In genomic region chr2:102037681-102038080, GRCh38 we compare ENCODE assay signal across 14 cellular contexts. TPM values are rescaled to one million over a fixed set of nuclear protein-coding genes. Genes with fewer than 3 reads are reported as not detected.
A peak's percentile ranks its signal among the peaks of the same experiment; 100 is the strongest.
DNase-seq lines count a peak whose midpoint lies in the region; ATAC-seq and TF ChIP-seq lines count a peak whose summit lies in the region.
"Had no signal": no experiment of that assay in that cellular context is flagged by ENCODE, and none has a peak within 500 bp of the region (broad histone marks: within the 10 kb centered on the region; RNA-seq: fewer than 3 reads in every experiment).

No MANE protein-coding gene starts in this region.

- WGBS in thyroid gland, 2 donors = 54 to 60% methylated on average over 8 of the region's 8 CpGs

- no peaks in the 10 kb centered on the region for H3K79me2 ChIP-seq in MM.1S (ENCODE audit: low read length)

- no peak overlapping the region for H3K4me2 ChIP-seq in MM.1S (ENCODE audit: low read depth, low read length)

- intact Hi-C loops in thyroid gland (cut with DNase I) = no loop called here

- H3K4me3 ChIP-seq in Peyer's patch = no peak overlapping the region
- H3K4me3 ChIP-seq in mucosa of rectum (ENCODE audit: low read length in 2 of 2) = no peak overlapping the region
- H3K4me3 ChIP-seq in thyroid gland (replicated peaks in 1 of 3) = no peak overlapping the region
- no peak overlapping the region for H3K4me3 ChIP-seq in MM.1S (ENCODE audit: low read length)
- H3K4me3 ChIP-seq: cardiac muscle cell had no signal

- H3K4me1 ChIP-seq in Peyer's patch (peaks cover 0 to 13% (median 3%) of the 10 kb centered on the region in 4 donors), mucosa of rectum (ENCODE audit: control insufficient read depth in 2 of 2, insufficient read depth in 2 of 2, low read length in 2 of 2) (peaks cover 10 to 11% of the 10 kb centered on the region in 2 donors), thyroid gland (peaks cover 25 to 49% of the 10 kb centered on the region in 2 donors), MM.1S (ENCODE audit: low read length) (peaks cover 6% of the 10 kb centered on the region; the same call in 1 of the 2 replicates)

- TF ChIP-seq POLR2A in Peyer's patch (IDR thresholded peaks at IDR 0.05) = no peak
- TF ChIP-seq POLR2A in thyroid gland (IDR thresholded peaks at IDR 0.05) = no peak

- DNase-seq in Peyer's patch (no peak), fibroblast of gingiva (ENCODE audit: low read depth) (peak; percentile 89), thyroid gland (no peak), MM.1S (no peak), hippocampal formation (lab: John Stamatoyannopoulos, UW) (no peak)
- DNase-seq: activated CD4-positive, alpha-beta T cell treated with anti-CD3 and anti-CD28 coated beads for 1 hour; CD8-positive, alpha-beta T cell; foreskin melanocyte; NCI-H2171 had no signal

- H3K27ac ChIP-seq in Peyer's patch (peak overlapping the region in 3 of 4 donors; percentile 56 to 65 (median 62)), mucosa of rectum (ENCODE audit: low read depth in 2 of 2, low read length in 2 of 2) (peak overlapping the region; percentile 10 to 56), thyroid gland (peak overlapping the region in 2 of 3 donors; percentile 67 to 81), MM.1S (ENCODE audit: low read length) (no peak overlapping the region)
- H3K27ac ChIP-seq: cardiac muscle cell had no signal

- no peak overlapping the region for H3K9ac ChIP-seq in mucosa of rectum (ENCODE audit: low read depth in 1 of 2, low read length in 2 of 2)
- no peak overlapping the region for H3K9ac ChIP-seq in MM.1S (ENCODE audit: low read length)

- no peaks in the 10 kb centered on the region for H4K20me1 ChIP-seq in MM.1S (ENCODE audit: insufficient read depth, low read length)

- H2AFZ ChIP-seq in MM.1S (ENCODE audit: low read length) = no peak overlapping the region

- no peaks in the 10 kb centered on the region for H3K9me2 ChIP-seq in MM.1S (replicated peaks; ENCODE audit: insufficient read depth, low read length)

- no peak for ATAC-seq in HG03159 (IDR thresholded peaks at IDR 0.05; ENCODE audit: unreplicated experiment)
- no peak for ATAC-seq in HG02763 (IDR thresholded peaks at IDR 0.05; ENCODE audit: unreplicated experiment)
- ATAC-seq: CD8-positive, alpha-beta T cell had no signal

- H3K27me3 ChIP-seq in Peyer's patch (no peaks in the 10 kb centered on the region), mucosa of rectum (ENCODE audit: control insufficient read depth in 2 of 2, insufficient read depth in 2 of 2, low read length in 2 of 2) (no peaks in the 10 kb centered on the region), thyroid gland (no peaks in the 10 kb centered on the region), MM.1S (replicated peaks; ENCODE audit: insufficient read depth, low read length) (no peaks in the 10 kb centered on the region)
- H3K27me3 ChIP-seq: cardiac muscle cell had no signal

- H3F3A ChIP-seq in MM.1S (ENCODE audit: insufficient read depth, low read length) = no peaks in the 10 kb centered on the region

- TF ChIP-seq CTCF in Peyer's patch (IDR thresholded peaks at IDR 0.05) = no peak
- no peak for TF ChIP-seq CTCF in thyroid gland (IDR thresholded peaks at IDR 0.05)
- no peak for TF ChIP-seq CTCF in MM.1S (IDR thresholded peaks at IDR 0.05; ENCODE audit: low read length)

- H3K36me3 ChIP-seq in Peyer's patch (no peaks in the 10 kb centered on the region), mucosa of rectum (ENCODE audit: control insufficient read depth in 2 of 2, insufficient read depth in 2 of 2, low read length in 2 of 2) (no peaks in the 10 kb centered on the region), thyroid gland (no peaks in the 10 kb centered on the region), MM.1S (replicated peaks; ENCODE audit: insufficient read depth, low read length) (no peaks in the 10 kb centered on the region)
- H3K36me3 ChIP-seq: cardiac muscle cell had no signal

- no peaks in the 10 kb centered on the region for H3K9me3 ChIP-seq in Peyer's patch
- no peaks in the 10 kb centered on the region for H3K9me3 ChIP-seq in mucosa of rectum (ENCODE audit: control insufficient read depth in 2 of 2, low read length in 2 of 2)
- H3K9me3 ChIP-seq in thyroid gland = no peaks in the 10 kb centered on the region
- H3K9me3 ChIP-seq in MM.1S (replicated peaks; ENCODE audit: insufficient read depth, low read length) = no peaks in the 10 kb centered on the region

RNA-seq across cellular contexts. Expression of gene IL1R2, which starts 45.9 kb away (rescaled TPM):
- total RNA-seq in Peyer's patch (10 to 100 TPM in 2 of 4 donors, 1 to 10 TPM in 2; 2.3 to 18.2 (median 7.0) TPM), thyroid gland (1 to 10 TPM; 2.7 to 6.1 (median 3.6) TPM)
- total RNA-seq: cardiac muscle cell; CD8-positive, alpha-beta T cell; M059J had no signal
